ENCODE assay signal across 13 cellular contexts in the genomic region with DNA sequence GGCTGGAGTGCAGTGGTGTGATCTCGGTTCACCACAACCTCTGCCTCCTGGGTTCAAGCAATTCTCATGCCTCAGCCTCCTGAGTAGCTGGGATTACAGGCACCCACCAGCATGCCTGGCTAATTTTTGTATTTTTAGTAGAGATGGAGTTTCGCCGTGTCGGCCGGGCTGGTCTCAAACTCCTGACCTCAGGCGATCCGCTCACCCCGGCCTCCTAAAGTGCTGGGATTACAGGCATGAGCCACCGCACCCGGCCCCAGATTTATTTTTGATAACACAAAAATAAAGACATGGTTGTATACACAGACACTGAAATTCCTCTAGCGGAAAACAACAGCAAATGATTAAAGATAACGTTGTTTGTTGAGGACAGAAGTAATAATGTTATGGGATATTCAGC. TPM values are rescaled to one million over a fixed set of nuclear protein-coding genes. Genes with fewer than 3 reads are reported as not detected.
"Had no signal": no experiment of that assay in that cellular context is flagged by ENCODE, and none has a peak within 500 bp of the region (broad histone marks: within the 10 kb centered on the region; RNA-seq: fewer than 3 reads in every experiment).

No MANE protein-coding gene starts in this region.

RNA-seq across cellular contexts. Expression of gene LEFTY2, which starts 34.1 kb away (rescaled TPM):
- total RNA-seq: activated CD4-positive, alpha-beta memory T cell treated with anti-CD3 and anti-CD28 coated beads, Interleukin-2, amount 10 ng/mL, durations not matched to agents 7 days and 5 days; activated CD4-positive, alpha-beta T cell treated with anti-CD3 and anti-CD28 coated beads, Interleukin-2, amount 10 ng/mL, durations not matched to agents 7 days and 5 days; activated naive CD4-positive, alpha-beta T cell treated with anti-CD3 and anti-CD28 coated beads, Interleukin-2, amount 50 U/mL, for 72 hours; activated naive CD8-positive, alpha-beta T cell treated with anti-CD3 and anti-CD28 coated beads, Interleukin-2, amount 10 ng/mL, durations not matched to agents 7 days and 5 days; activated T-helper 1 cell treated with anti-CD3 and anti-CD28 coated beads, Interleukin-12 subunit alpha, Interleukin-12 subunit beta, Interleukin-2, Interleukin-4 antibody, amounts not matched to agents 30 ng/mL and 10 ng/mL and 1 ng/mL, durations not matched to agents 14 hours and 24 hours and 36 hours; activated T-helper 2 cell treated with anti-CD3 and anti-CD28 coated beads, Interferon-gamma antibody, Interleukin-2, Interleukin-4, amounts not matched to agents 10 μg/mL and 5 μg/mL and 100 μg/mL, durations not matched to agents 14 hours and 24 hours and 36 hours; dermis microvascular lymphatic vessel endothelial cell; endothelial cell of umbilical vein; esophagus squamous epithelium; fibroblast of lung; glomerular endothelial cell; T-helper 17 cell had no signal
- polyA plus RNA-seq: esophagus, fibroblast of lung had no signal
